1 cellular context compared by ENCODE assay signal in genomic region chr21:29092102-29092959, GRCh38.
TF ChIP-seq lines count a peak whose summit lies in the region.

No MANE protein-coding gene starts in this region.

TF ChIP-seq in IMR-90, 13 proteins besides CTCF, POLR2A, EP300 and RAD21:
- no peak for TF ChIP-seq MAFK (IDR thresholded peaks at IDR 0.05; ENCODE audit: low read depth, low read length)
- no peak for TF ChIP-seq MXI1 (IDR thresholded peaks at IDR 0.05; ENCODE audit: borderline replicate concordance, low read depth, low read length)
- TF ChIP-seq RCOR1 (IDR thresholded peaks at IDR 0.05; ENCODE audit: insufficient replicate concordance, low read length): no peak
- TF ChIP-seq, protein P1, sequence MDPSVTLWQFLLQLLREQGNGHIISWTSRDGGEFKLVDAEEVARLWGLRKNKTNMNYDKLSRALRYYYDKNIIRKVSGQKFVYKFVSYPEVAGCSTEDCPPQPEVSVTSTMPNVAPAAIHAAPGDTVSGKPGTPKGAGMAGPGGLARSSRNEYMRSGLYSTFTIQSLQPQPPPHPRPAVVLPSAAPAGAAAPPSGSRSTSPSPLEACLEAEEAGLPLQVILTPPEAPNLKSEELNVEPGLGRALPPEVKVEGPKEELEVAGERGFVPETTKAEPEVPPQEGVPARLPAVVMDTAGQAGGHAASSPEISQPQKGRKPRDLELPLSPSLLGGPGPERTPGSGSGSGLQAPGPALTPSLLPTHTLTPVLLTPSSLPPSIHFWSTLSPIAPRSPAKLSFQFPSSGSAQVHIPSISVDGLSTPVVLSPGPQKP (IDR thresholded peaks at IDR 0.05; ENCODE audit: borderline replicate concordance, low read depth, low read length): no peak
- TF ChIP-seq, protein P2, sequence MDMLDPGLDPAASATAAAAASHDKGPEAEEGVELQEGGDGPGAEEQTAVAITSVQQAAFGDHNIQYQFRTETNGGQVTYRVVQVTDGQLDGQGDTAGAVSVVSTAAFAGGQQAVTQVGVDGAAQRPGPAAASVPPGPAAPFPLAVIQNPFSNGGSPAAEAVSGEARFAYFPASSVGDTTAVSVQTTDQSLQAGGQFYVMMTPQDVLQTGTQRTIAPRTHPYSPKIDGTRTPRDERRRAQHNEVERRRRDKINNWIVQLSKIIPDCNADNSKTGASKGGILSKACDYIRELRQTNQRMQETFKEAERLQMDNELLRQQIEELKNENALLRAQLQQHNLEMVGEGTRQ (IDR thresholded peaks at IDR 0.05; ENCODE audit: low read depth, low read length): no peak
- TF ChIP-seq RFX5 (IDR thresholded peaks at IDR 0.05; ENCODE audit: low read depth, low read length): no peak
- TF ChIP-seq NFE2L2 (IDR thresholded peaks at IDR 0.05; ENCODE audit: low read depth, low read length): no peak
- no peak for TF ChIP-seq FOS (IDR thresholded peaks at IDR 0.05; ENCODE audit: low read depth, low read length)
- peak; percentile 30; the same call in 1 of the 2 replicates for TF ChIP-seq SMC3 (IDR thresholded peaks at IDR 0.05; ENCODE audit: low read depth, low read length)
